Comparison of ENCODE assay signal across 8 cellular contexts in the genomic region with DNA sequence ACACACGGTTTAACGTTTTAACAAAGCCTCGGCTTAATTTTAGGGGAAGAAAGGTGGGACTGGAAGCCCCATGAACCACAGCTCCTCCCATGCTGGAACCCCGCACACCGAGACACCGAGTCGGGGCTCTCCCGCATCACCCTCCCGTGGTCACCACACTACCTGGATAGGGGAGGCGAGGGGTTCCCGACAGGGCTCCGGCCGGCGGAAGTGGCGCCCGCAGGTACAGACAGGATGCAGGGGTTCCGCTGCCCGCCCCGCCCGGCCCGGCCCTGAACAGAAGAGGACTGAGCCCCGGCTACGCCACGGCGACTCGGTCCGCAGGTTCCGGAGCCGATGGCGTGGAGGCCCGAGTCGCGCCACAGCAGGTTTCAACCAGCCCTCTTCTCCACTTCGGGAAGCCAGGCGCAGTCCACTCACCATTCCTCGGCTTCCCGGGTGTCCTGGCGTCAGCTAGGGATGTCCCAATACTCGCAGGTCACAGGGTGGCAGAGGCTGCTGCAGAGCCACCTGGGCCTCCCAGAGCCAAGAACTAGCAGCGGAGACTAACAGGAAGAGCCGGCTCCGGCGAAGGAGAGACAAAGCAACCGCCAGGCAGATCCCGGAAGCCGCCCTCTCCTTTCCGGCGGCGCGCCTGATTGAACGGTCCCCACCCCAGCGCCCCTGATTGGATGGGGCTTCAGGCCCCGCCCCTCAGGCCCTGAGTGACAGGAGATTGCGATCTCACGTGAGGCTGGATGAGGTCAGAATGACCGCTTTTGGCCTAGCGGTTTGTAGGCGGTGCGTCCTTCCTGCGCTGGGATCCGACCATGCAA. TPM values are rescaled to one million over a fixed set of nuclear protein-coding genes. Genes with fewer than 3 reads are reported as not detected.
A peak's percentile ranks its signal among the peaks of the same experiment; 100 is the strongest.
DNase-seq lines count a peak whose midpoint lies in the region; ATAC-seq and TF ChIP-seq lines count a peak whose summit lies in the region.

A gene (minus strand): TSS at position 580 of the 815 bp plus-strand sequence. CDS start 157 bp downstream, at position 423.

- H3K36me3 ChIP-seq in esophagus (ENCODE audit: control insufficient read depth in 2 of 2, insufficient read depth in 2 of 2, low read length in 1 of 2) (peaks cover 7 to 9% of the 10 kb centered on the region in 2 donors), mucosa of stomach (ENCODE audit: control insufficient read depth, insufficient read depth, low read length) (peaks cover 6% of the 10 kb centered on the region)

- no peak for TF ChIP-seq EP300 in Ishikawa (IDR thresholded peaks at IDR 0.05; ENCODE audit: borderline replicate concordance)

- H3K4me3 ChIP-seq in esophagus (ENCODE audit: low read depth in 1 of 2, low read length in 2 of 2) (peak within 1 kb of the TSS; percentile 84 to 86), mucosa of stomach (ENCODE audit: low read length) (peak within 1 kb of the TSS; percentile 81)

- 1% methylated on average over 56 to 61 of the region's 61 CpGs for WGBS in esophagus, 2 donors

- H3K4me1 ChIP-seq in esophagus (ENCODE audit: control insufficient read depth in 2 of 2, insufficient read depth in 2 of 2, low read length in 1 of 2) (no peaks in the 10 kb centered on the region), mucosa of stomach (ENCODE audit: control insufficient read depth, insufficient read depth, low read length) (peaks cover 7% of the 10 kb centered on the region)

- DNase-seq in DMS153 treated with DMSO at 0.1 percent for 48 hours (lab: John Stamatoyannopoulos, UW; ENCODE audit: unreplicated experiment) (peak; percentile 98), OCI-M2 (lab: John Stamatoyannopoulos, UW; ENCODE audit: unreplicated experiment) (peak; percentile 23), activated T-cell treated with anti-CD3 and anti-CD28 coated beads for 48 hours (ENCODE audit: low read depth) (peak; percentile 93)
- peak; percentile 95 for DNase-seq in stimulated activated CD8-positive, alpha-beta memory T cell treated with anti-CD3 and anti-CD28 coated beads, Interleukin-4, amount 100 ng/mL, for 48 hours

- peak within 1 kb of the TSS; percentile 87 to 96 for H3K27ac ChIP-seq in esophagus (ENCODE audit: low read depth in 2 of 2, low read length in 1 of 2)

- peak; percentile 99 for ATAC-seq in GM21619 (IDR thresholded peaks at IDR 0.05; ENCODE audit: unreplicated experiment)

- TF ChIP-seq RAD21 in Ishikawa (IDR thresholded peaks at IDR 0.05; ENCODE audit: low read depth), result no peak

- H3K9ac ChIP-seq in mucosa of stomach (ENCODE audit: low read length), result peak within 1 kb of the TSS; percentile 82

- peaks cover 0 to 7% of the 10 kb centered on the region in 2 donors for H3K9me3 ChIP-seq in esophagus (ENCODE audit: control insufficient read depth in 2 of 2, insufficient read depth in 1 of 2, low read depth in 1 of 2, low read length in 1 of 2)
- peaks cover 4% of the 10 kb centered on the region for H3K9me3 ChIP-seq in mucosa of stomach (ENCODE audit: control insufficient read depth, low read length)

- H3K27me3 ChIP-seq in esophagus (ENCODE audit: control insufficient read depth in 1 of 2, insufficient read depth in 2 of 2, low read length in 2 of 2) (no peaks in the 10 kb centered on the region), mucosa of stomach (ENCODE audit: control insufficient read depth, insufficient read depth, low read length) (no peaks in the 10 kb centered on the region)

TF ChIP-seq in Ishikawa, 13 proteins besides CTCF, POLR2A, EP300 and RAD21:
- peak; percentile 71 for TF ChIP-seq TCF12 (IDR thresholded peaks at IDR 0.05; ENCODE audit: low read depth)
- TF ChIP-seq NFIC (IDR thresholded peaks at IDR 0.05), result no peak
- TF ChIP-seq, protein P1, sequence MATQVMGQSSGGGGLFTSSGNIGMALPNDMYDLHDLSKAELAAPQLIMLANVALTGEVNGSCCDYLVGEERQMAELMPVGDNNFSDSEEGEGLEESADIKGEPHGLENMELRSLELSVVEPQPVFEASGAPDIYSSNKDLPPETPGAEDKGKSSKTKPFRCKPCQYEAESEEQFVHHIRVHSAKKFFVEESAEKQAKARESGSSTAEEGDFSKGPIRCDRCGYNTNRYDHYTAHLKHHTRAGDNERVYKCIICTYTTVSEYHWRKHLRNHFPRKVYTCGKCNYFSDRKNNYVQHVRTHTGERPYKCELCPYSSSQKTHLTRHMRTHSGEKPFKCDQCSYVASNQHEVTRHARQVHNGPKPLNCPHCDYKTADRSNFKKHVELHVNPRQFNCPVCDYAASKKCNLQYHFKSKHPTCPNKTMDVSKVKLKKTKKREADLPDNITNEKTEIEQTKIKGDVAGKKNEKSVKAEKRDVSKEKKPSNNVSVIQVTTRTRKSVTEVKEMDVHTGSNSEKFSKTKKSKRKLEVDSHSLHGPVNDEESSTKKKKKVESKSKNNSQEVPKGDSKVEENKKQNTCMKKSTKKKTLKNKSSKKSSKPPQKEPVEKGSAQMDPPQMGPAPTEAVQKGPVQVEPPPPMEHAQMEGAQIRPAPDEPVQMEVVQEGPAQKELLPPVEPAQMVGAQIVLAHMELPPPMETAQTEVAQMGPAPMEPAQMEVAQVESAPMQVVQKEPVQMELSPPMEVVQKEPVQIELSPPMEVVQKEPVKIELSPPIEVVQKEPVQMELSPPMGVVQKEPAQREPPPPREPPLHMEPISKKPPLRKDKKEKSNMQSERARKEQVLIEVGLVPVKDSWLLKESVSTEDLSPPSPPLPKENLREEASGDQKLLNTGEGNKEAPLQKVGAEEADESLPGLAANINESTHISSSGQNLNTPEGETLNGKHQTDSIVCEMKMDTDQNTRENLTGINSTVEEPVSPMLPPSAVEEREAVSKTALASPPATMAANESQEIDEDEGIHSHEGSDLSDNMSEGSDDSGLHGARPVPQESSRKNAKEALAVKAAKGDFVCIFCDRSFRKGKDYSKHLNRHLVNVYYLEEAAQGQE (IDR thresholded peaks at IDR 0.05; ENCODE audit: low read depth), result no peak
- TF ChIP-seq ZBTB7A (IDR thresholded peaks at IDR 0.05; ENCODE audit: low read depth), result no peak
- no peak; the same call in 1 of the 2 replicates for TF ChIP-seq FOXM1 (IDR thresholded peaks at IDR 0.05; ENCODE audit: borderline replicate concordance, low read depth)
- TF ChIP-seq, protein P2, sequence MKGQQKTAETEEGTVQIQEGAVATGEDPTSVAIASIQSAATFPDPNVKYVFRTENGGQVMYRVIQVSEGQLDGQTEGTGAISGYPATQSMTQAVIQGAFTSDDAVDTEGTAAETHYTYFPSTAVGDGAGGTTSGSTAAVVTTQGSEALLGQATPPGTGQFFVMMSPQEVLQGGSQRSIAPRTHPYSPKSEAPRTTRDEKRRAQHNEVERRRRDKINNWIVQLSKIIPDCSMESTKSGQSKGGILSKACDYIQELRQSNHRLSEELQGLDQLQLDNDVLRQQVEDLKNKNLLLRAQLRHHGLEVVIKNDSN (IDR thresholded peaks at IDR 0.05), result peak; percentile 92
- TF ChIP-seq TAF1 (IDR thresholded peaks at IDR 0.05; ENCODE audit: low read depth), result peak; percentile 94
- TF ChIP-seq CEBPB (IDR thresholded peaks at IDR 0.05), result no peak; the same call in 1 of the 2 replicates
- TF ChIP-seq TEAD4 (IDR thresholded peaks at IDR 0.05), result no peak
- TF ChIP-seq YY1 (IDR thresholded peaks at IDR 0.05; ENCODE audit: low read depth), result peak; percentile 42
- TF ChIP-seq, protein P3, sequence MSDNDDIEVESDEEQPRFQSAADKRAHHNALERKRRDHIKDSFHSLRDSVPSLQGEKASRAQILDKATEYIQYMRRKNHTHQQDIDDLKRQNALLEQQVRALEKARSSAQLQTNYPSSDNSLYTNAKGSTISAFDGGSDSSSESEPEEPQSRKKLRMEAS (IDR thresholded peaks at IDR 0.05), result peak; percentile 63
- no peak for TF ChIP-seq EGR1 (IDR thresholded peaks at IDR 0.05)
- peak; percentile 67 for TF ChIP-seq CREB1 (IDR thresholded peaks at IDR 0.05; ENCODE audit: low read depth)

RNA-seq across cellular contexts. Expression of the gene that starts here (rescaled TPM):
- polyA plus RNA-seq in esophagus, result 1 to 10 TPM; 1.7 to 2.0 TPM

Comparison
In these comparisons a context has a peak if more than half of its experiments do, and no peak if none do; other contexts are left out.
1. Peak in every context shown above with its lines: DNase-seq, ATAC-seq, H3K4me3 ChIP-seq and H3K27ac ChIP-seq.
2. DNase-seq: peak in every context shown above with its lines; median percentile 98 in DMS153 treated with DMSO at 0.1 percent for 48 hours; 95 in stimulated activated CD8-positive, alpha-beta memory T cell treated with anti-CD3 and anti-CD28 coated beads, Interleukin-4, amount 100 ng/mL, for 48 hours; 93 in activated T-cell treated with anti-CD3 and anti-CD28 coated beads for 48 hours; 23 in OCI-M2.